In the genomic region with DNA sequence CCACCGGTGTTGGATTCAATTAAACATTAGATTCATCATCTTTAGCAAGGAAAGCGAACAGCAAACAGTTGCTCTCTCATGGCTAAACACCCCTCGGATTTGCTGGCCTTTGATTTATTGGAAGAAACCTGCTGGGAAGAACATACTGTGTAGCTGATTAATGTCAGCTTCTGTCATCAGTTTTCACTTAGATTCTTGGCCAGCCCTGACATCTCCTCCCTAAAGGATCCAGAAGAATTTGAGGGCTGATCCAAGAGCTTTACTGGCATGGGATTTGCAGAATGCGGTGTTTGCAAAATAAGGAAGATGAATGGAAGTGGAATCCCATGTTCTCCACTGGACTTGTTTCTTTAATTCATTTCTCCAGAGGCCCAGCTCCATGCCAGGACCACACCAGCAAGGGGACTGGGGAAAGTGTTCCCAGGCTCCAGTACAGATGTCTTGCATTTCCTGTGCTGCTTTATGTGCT, we compare ENCODE assay signal across 23 cellular contexts.
A peak's percentile ranks its signal among the peaks of the same experiment; 100 is the strongest.
DNase-seq lines count a peak whose midpoint lies in the region; ATAC-seq and TF ChIP-seq lines count a peak whose summit lies in the region.
"Had no signal": no experiment of that assay in that cellular context is flagged by ENCODE, and none has a peak within 500 bp of the region (broad histone marks: within the 10 kb centered on the region; RNA-seq: fewer than 3 reads in every experiment).

No MANE protein-coding gene starts in this region.

- TF ChIP-seq CTCF in AG10803 (conservative IDR thresholded peaks at IDR 0.05; ENCODE audit: low read length) (no peak), VCaP (conservative IDR thresholded peaks at IDR 0.05) (no peak), heart right ventricle (IDR thresholded peaks at IDR 0.05) (no peak), sigmoid colon (IDR thresholded peaks at IDR 0.05) (no peak)

- ATAC-seq in heart right ventricle (peak; percentile 40 to 85 (median 72)), HG03039 (IDR thresholded peaks at IDR 0.05; ENCODE audit: unreplicated experiment) (no peak)
- ATAC-seq: K562 had no signal

- TF ChIP-seq EP300 in sigmoid colon (IDR thresholded peaks at IDR 0.05): no peak

- H3K36me3 ChIP-seq in heart right ventricle: no peaks in the 10 kb centered on the region
- H3K36me3 ChIP-seq in sigmoid colon: no peaks in the 10 kb centered on the region
- H3K36me3 ChIP-seq: spleen, vagina had no signal

- intact Hi-C loops in heart right ventricle (cut with DNase I): no loop called here
- intact Hi-C loops in sigmoid colon (cut with DNase I): loop anchor here (5.0 kb wide), 1 partner anchor 33 kb away; no protein-coding TSS in a partner anchor

- peak overlapping the region; percentile 15; the same call in 1 of the 2 replicates for H3K27ac ChIP-seq in VCaP
- H3K27ac ChIP-seq in heart right ventricle: no peak overlapping the region
- peak overlapping the region in 2 of 4 donors; percentile 23 to 27 for H3K27ac ChIP-seq in sigmoid colon
- H3K27ac ChIP-seq: spleen, vagina had no signal

- H3K9me3 ChIP-seq in heart right ventricle (no peaks in the 10 kb centered on the region), sigmoid colon (no peaks in the 10 kb centered on the region)
- H3K9me3 ChIP-seq: spleen, vagina had no signal

- WGBS in heart right ventricle, 2 donors: 42 to 48% methylated on average over 4 of the region's 4 CpGs
- 77 to 86% methylated on average over 4 of the region's 4 CpGs for WGBS in sigmoid colon, 2 donors

- H3K27me3 ChIP-seq in heart right ventricle (no peaks in the 10 kb centered on the region), sigmoid colon (no peaks in the 10 kb centered on the region)
- H3K27me3 ChIP-seq: spleen, vagina had no signal

- peak; percentile 97 for DNase-seq in AG10803 (ENCODE audit: low read depth)
- DNase-seq in heart right ventricle: peak in 1 of 2 donors; percentile 18
- DNase-seq in sigmoid colon: peak; percentile 84
- DNase-seq in occipital lobe (lab: John Stamatoyannopoulos, UW): no peak
- DNase-seq in KG1 (lab: John Stamatoyannopoulos, UW): no peak
- no peak for DNase-seq in SKM-1 (lab: John Stamatoyannopoulos, UW; ENCODE audit: unreplicated experiment)
- DNase-seq: activated gamma-delta T cell treated with Interleukin-2 at 50 U/mL for 16 hours; activated T-cell treated with anti-CD3 and anti-CD28 coated beads for 4 hours; amygdala; EL; GOT3; hippocampal formation; mesenchymal stem cell; naive B cell; NCI-H187 treated with DMSO at 0.1 percent for 48 hours; RPMI8226; spleen; stimulated activated CD4-positive, alpha-beta T cell treated with anti-CD3 and anti-CD28 coated beads, Interleukin-4, amount 100 ng/mL, for 4 hours; SW 1271 had no signal

- no peak for TF ChIP-seq POLR2A in sigmoid colon (IDR thresholded peaks at IDR 0.05)

- H3K4me1 ChIP-seq in heart right ventricle (peaks cover 0 to 13% (median 8%) of the 10 kb centered on the region in 9 donors), sigmoid colon (peaks cover 0 to 15% (median 8%) of the 10 kb centered on the region in 4 donors)
- H3K4me1 ChIP-seq: spleen had no signal

- no peak overlapping the region for H3K4me3 ChIP-seq in AG10803 (ENCODE audit: low read length)
- no peak overlapping the region for H3K4me3 ChIP-seq in heart right ventricle
- H3K4me3 ChIP-seq in sigmoid colon: no peak overlapping the region
- H3K4me3 ChIP-seq: K562, spleen, vagina had no signal

Comparison
In these comparisons a context has a peak if more than half of its experiments do, and no peak if none do; other contexts are left out.
1. DNase-seq: peak in AG10803 (single experiment) and sigmoid colon (single experiment); none in occipital lobe (single experiment), KG1 (single experiment) and SKM-1 (single experiment).